Comparison of ENCODE assay signal across 8 cellular contexts in the genomic region with DNA sequence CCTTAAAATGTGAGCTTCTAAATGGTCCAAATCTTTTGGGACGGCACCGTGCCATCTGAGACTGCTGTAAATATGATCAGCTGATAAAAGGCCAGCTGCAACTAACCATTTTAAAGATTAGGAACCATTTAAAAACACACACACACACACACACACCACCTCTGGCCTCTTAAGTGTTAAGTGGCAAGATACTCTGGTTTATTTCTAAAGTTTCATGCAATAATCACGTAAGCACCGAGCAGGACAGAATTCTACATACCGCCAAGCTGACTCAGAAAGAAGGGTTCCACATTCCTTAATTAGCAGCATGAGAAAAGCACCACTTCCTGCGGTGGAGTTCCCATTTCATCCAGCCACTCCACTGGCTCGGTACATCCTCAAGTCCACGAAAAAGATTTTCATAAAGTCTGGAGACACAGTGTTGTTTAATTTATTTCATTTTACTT. TPM values are rescaled to one million over a fixed set of nuclear protein-coding genes. Genes with fewer than 3 reads are reported as not detected.
DNase-seq lines count a peak whose midpoint lies in the region; ATAC-seq and TF ChIP-seq lines count a peak whose summit lies in the region.

No MANE protein-coding gene starts in this region.

- H3K36me3 ChIP-seq in gastroesophageal sphincter (no peaks in the 10 kb centered on the region), gastrocnemius medialis (no peaks in the 10 kb centered on the region)

- TF ChIP-seq EP300 in gastroesophageal sphincter (IDR thresholded peaks at IDR 0.05), result no peak

- H3K9me3 ChIP-seq in gastroesophageal sphincter (no peaks in the 10 kb centered on the region), gastrocnemius medialis (no peaks in the 10 kb centered on the region)

- ATAC-seq in HG02610 (IDR thresholded peaks at IDR 0.05; ENCODE audit: unreplicated experiment), result peak; percentile 59
- ATAC-seq in gastroesophageal sphincter, result peak; percentile 49
- peak; percentile 45 to 58 for ATAC-seq in gastrocnemius medialis

- H3K4me3 ChIP-seq in gastroesophageal sphincter (no peak overlapping the region), gastrocnemius medialis (no peak overlapping the region)

- WGBS in gastroesophageal sphincter (ENCODE audit: low coverage in 1 of 2), 2 donors, result 12 to 47% methylated on average over 8 of the region's 8 CpGs

- H3K27ac ChIP-seq in gastroesophageal sphincter (no peak overlapping the region), gastrocnemius medialis (no peak overlapping the region)

- DNase-seq in EL (peak; percentile 99), SK-N-DZ (ENCODE audit: low spot score) (peak; percentile 64), gastrocnemius medialis (no peak), NCI-H526 (lab: John Stamatoyannopoulos, UW) (no peak), NCI-H1694 (lab: John Stamatoyannopoulos, UW) (no peak)
- DNase-seq in activated naive CD4-positive, alpha-beta T cell treated with Interleukin-2 at 50 U/mL for 16 hours, result no peak

- peak in 1 of 2 donors; percentile 15 for TF ChIP-seq POLR2A in gastroesophageal sphincter (IDR thresholded peaks at IDR 0.05)
- TF ChIP-seq POLR2A in gastrocnemius medialis (IDR thresholded peaks at IDR 0.05), result no peak

- intact Hi-C loops in gastrocnemius medialis (cut with DNase I; ENCODE audit: low total_unique reads), result no loop called here

- H3K27me3 ChIP-seq in gastroesophageal sphincter, result no peaks in the 10 kb centered on the region
- H3K27me3 ChIP-seq in gastrocnemius medialis, result no peaks in the 10 kb centered on the region

- H3K4me1 ChIP-seq in gastroesophageal sphincter (peaks cover 0 to 14% (median 0%) of the 10 kb centered on the region in 3 donors), gastrocnemius medialis (peaks cover 0 to 5% of the 10 kb centered on the region in 2 donors)

- TF ChIP-seq CTCF in gastroesophageal sphincter (IDR thresholded peaks at IDR 0.05) (no peak), gastrocnemius medialis (IDR thresholded peaks at IDR 0.05 in 4 of 5, conservative IDR thresholded peaks at IDR 0.05 in 1 of 5) (no peak)

- in situ Hi-C loops in gastrocnemius medialis (cut with MboI; ENCODE audit: low sequenced_read_pairs in 4 of 4), result no loop called here

RNA-seq across cellular contexts. Expression of a gene that starts 17.8 kb away (rescaled TPM):
- 9.8 and 10.8 TPM in 2 replicates for polyA plus RNA-seq in SK-N-DZ (2014; cell fraction: cytosol; rRNA removed)
- 9.4 and 19.0 TPM in 2 replicates for polyA plus RNA-seq in SK-N-DZ (2014; cell fraction: nucleus; rRNA removed)
- total RNA-seq in gastroesophageal sphincter (10 to 100 TPM; 11.8 to 18.7 (median 15.1) TPM), gastrocnemius medialis (1 to 10 TPM; 4.1 to 5.9 (median 4.7) TPM)

Comparison
In these comparisons a context has a peak if more than half of its experiments do, and no peak if none do; other contexts are left out.
1. DNase-seq: peak in EL (single experiment) and SK-N-DZ (single experiment); none in gastrocnemius medialis (0 of 2), NCI-H526 (0 of 2), NCI-H1694 (single experiment) and activated naive CD4-positive, alpha-beta T cell treated with Interleukin-2 at 50 U/mL for 16 hours (single experiment).
2. Peak in every context shown above with its lines, with median percentiles within 50 percentile points of each other: ATAC-seq.